In the genomic region with DNA sequence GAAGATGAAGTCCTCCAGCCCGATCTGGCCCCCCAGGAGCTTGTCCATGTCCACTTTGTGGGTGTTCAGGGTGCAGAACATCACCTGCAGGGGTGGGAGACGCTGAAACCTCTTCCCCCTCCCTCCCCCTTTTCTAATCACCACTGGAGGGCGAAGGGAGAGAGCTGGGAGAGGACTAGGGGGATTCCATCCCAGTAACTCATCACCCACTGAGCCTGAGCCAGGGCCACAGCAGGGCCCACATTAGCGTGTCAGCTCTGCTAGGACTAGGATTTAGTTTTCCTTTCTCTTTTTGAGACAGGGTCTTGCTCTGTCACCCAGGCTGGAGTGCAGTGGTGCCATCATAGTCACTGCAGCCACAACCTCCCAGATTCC, we compare ENCODE assay signal across 18 cellular contexts. TPM values are rescaled to one million over a fixed set of nuclear protein-coding genes. Genes with fewer than 3 reads are reported as not detected.
DNase-seq lines count a peak whose midpoint lies in the region; ATAC-seq and TF ChIP-seq lines count a peak whose summit lies in the region.
"Had no signal": no experiment of that assay in that cellular context is flagged by ENCODE, and none has a peak within 500 bp of the region (broad histone marks: within the 10 kb centered on the region; RNA-seq: fewer than 3 reads in every experiment).

No MANE protein-coding gene starts in this region.

- peak; percentile 62 for DNase-seq in EH (ENCODE audit: low read depth)
- DNase-seq in HuH-7.5 (ENCODE audit: low spot score): peak; percentile 25
- peak; percentile 50 for DNase-seq in astrocyte of the spinal cord (ENCODE audit: low read depth, low spot score)
- no peak for DNase-seq in stimulated activated effector memory CD8-positive, alpha-beta T cell treated with anti-CD3 and anti-CD28 coated beads, Interleukin-12 subunit alpha, Interleukin-12 subunit beta, amount 100 ng/mL, for 72 hours (ENCODE audit: low spot score in 2 of 2)
- DNase-seq in NCI-H2029 (lab: John Stamatoyannopoulos, UW): no peak
- DNase-seq in dermis blood vessel endothelial cell: no peak
- no peak for DNase-seq in NCI-H446 (lab: John Stamatoyannopoulos, UW)
- DNase-seq: cortex of kidney, foreskin keratinocyte, NCI-H1092, NCI-H526 treated with DMSO at 0.1 percent for 48 hours, occipital lobe, SHP77 had no signal

- ATAC-seq in stimulated activated effector memory CD8-positive, alpha-beta T cell treated with anti-CD3 and anti-CD28 coated beads, Interleukin-12 subunit alpha, Interleukin-12 subunit beta, amount 100 ng/mL, for 72 hours: peak; percentile 55

- no peaks in the 10 kb centered on the region for H3K9me3 Mint-ChIP-seq in stimulated activated effector memory CD8-positive, alpha-beta T cell treated with anti-CD3 and anti-CD28 coated beads, Interleukin-12 subunit alpha, Interleukin-12 subunit beta, amount 100 ng/mL, for 72 hours
- H3K9me3 Mint-ChIP-seq: activated CD4-positive, alpha-beta T cell treated with anti-CD3 and anti-CD28 coated beads, Interleukin-2, amount 10 ng/mL, durations not matched to agents 24 days and 14 days; activated naive CD8-positive, alpha-beta T cell treated with anti-CD3 and anti-CD28 coated beads, Interleukin-2, amount 10 ng/mL, durations not matched to agents 7 days and 5 days; activated T-helper 2 cell treated with anti-CD3 and anti-CD28 coated beads, Interferon-gamma antibody, Interleukin-2, Interleukin-4, amounts not matched to agents 10 μg/mL and 5 μg/mL and 100 μg/mL, durations not matched to agents 14 hours and 24 hours and 36 hours had no signal

- no peak overlapping the region for H3K4me3 ChIP-seq in astrocyte of the spinal cord (ENCODE audit: low read depth, low read length)
- H3K4me3 ChIP-seq: breast epithelium, upper lobe of right lung had no signal

- peak overlapping the region; percentile 64 for H3K4me3 Mint-ChIP-seq in stimulated activated effector memory CD8-positive, alpha-beta T cell treated with anti-CD3 and anti-CD28 coated beads, Interleukin-12 subunit alpha, Interleukin-12 subunit beta, amount 100 ng/mL, for 72 hours
- H3K4me3 Mint-ChIP-seq: activated CD4-positive, alpha-beta T cell treated with anti-CD3 and anti-CD28 coated beads, Interleukin-2, amount 10 ng/mL, durations not matched to agents 24 days and 14 days; activated naive CD8-positive, alpha-beta T cell treated with anti-CD3 and anti-CD28 coated beads, Interleukin-2, amount 10 ng/mL, durations not matched to agents 7 days and 5 days had no signal

- no peak for TF ChIP-seq CTCF in astrocyte of the spinal cord (IDR thresholded peaks at IDR 0.05; ENCODE audit: low read depth, low read length)

- H3K4me1 Mint-ChIP-seq in stimulated activated effector memory CD8-positive, alpha-beta T cell treated with anti-CD3 and anti-CD28 coated beads, Interleukin-12 subunit alpha, Interleukin-12 subunit beta, amount 100 ng/mL, for 72 hours: peaks cover 29% of the 10 kb centered on the region

- H3K27ac Mint-ChIP-seq in stimulated activated effector memory CD8-positive, alpha-beta T cell treated with anti-CD3 and anti-CD28 coated beads, Interleukin-12 subunit alpha, Interleukin-12 subunit beta, amount 100 ng/mL, for 72 hours: peak overlapping the region; percentile 80
- H3K27ac Mint-ChIP-seq: activated CD4-positive, alpha-beta T cell treated with anti-CD3 and anti-CD28 coated beads, Interleukin-2, amount 10 ng/mL, durations not matched to agents 24 days and 14 days; activated naive CD8-positive, alpha-beta T cell treated with anti-CD3 and anti-CD28 coated beads, Interleukin-2, amount 10 ng/mL, durations not matched to agents 7 days and 5 days; activated T-helper 2 cell treated with anti-CD3 and anti-CD28 coated beads, Interferon-gamma antibody, Interleukin-2, Interleukin-4, amounts not matched to agents 10 μg/mL and 5 μg/mL and 100 μg/mL, durations not matched to agents 14 hours and 24 hours and 36 hours had no signal

- H3K36me3 Mint-ChIP-seq in stimulated activated effector memory CD8-positive, alpha-beta T cell treated with anti-CD3 and anti-CD28 coated beads, Interleukin-12 subunit alpha, Interleukin-12 subunit beta, amount 100 ng/mL, for 72 hours: peaks cover 6% of the 10 kb centered on the region

- in situ Hi-C loops in astrocyte of the spinal cord (cut with HindIII; ENCODE audit: low sequenced_read_pairs): no loop called here

RNA-seq across cellular contexts. Expression of gene PTGER1, which starts 5.5 kb away (rescaled TPM):
- 0.17 and 0.42 TPM in 2 replicates for total RNA-seq in dermis blood vessel endothelial cell
- total RNA-seq: foreskin keratinocyte, occipital lobe had no signal

RNA-seq across cellular contexts. Expression of gene GIPC1, which starts 15.2 kb away (rescaled TPM):
- total RNA-seq in dermis blood vessel endothelial cell: 175 and 182 TPM in 2 replicates

RNA-seq across cellular contexts. Expression of gene DNAJB1, which starts 37.5 kb away (rescaled TPM):
- total RNA-seq in dermis blood vessel endothelial cell: 29.5 and 39.5 TPM in 2 replicates

RNA-seq across cellular contexts. Expression of gene PKN1, which starts 47.6 kb away (rescaled TPM):
- 282 and 439 TPM in 2 replicates for total RNA-seq in dermis blood vessel endothelial cell

RNA-seq across cellular contexts. Expression of gene TECR, which starts 48.7 kb away (rescaled TPM):
- 17.0 and 25.5 TPM in 2 replicates for total RNA-seq in dermis blood vessel endothelial cell

Comparison
In these comparisons a context has a peak if more than half of its experiments do, and no peak if none do; other contexts are left out.
1. DNase-seq: peak in EH (single experiment), HuH-7.5 (single experiment) and astrocyte of the spinal cord (single experiment); none in stimulated activated effector memory CD8-positive, alpha-beta T cell treated with anti-CD3 and anti-CD28 coated beads, Interleukin-12 subunit alpha, Interleukin-12 subunit beta, amount 100 ng/mL, for 72 hours (0 of 2), NCI-H2029 (single experiment), dermis blood vessel endothelial cell (single experiment) and NCI-H446 (0 of 2).